19 cellular contexts compared by ENCODE assay signal in genomic region chr5:12399868-12400267, GRCh38.
"Had no signal": no experiment of that assay in that cellular context is flagged by ENCODE, and none has a peak within 500 bp of the region (broad histone marks: within the 10 kb centered on the region; RNA-seq: fewer than 3 reads in every experiment).

No MANE protein-coding gene starts in this region.

- H3K4me3 Mint-ChIP-seq: activated CD4-positive, alpha-beta memory T cell treated with anti-CD3 and anti-CD28 coated beads for 36 hours; activated naive CD4-positive, alpha-beta T cell treated with anti-CD3 and anti-CD28 coated beads, Interleukin-2, amount 10 ng/mL, durations not matched to agents 7 days and 5 days; dendritic cell treated with granulocyte-macrophage colony-stimulating factor and Interleukin-4, amounts not matched to agents 40 ng/mL and 50 ng/mL, for 4 days; natural killer cell had no signal

- H3K4me1 Mint-ChIP-seq: activated naive CD4-positive, alpha-beta T cell treated with anti-CD3 and anti-CD28 coated beads, Interleukin-2, amount 10 ng/mL, durations not matched to agents 7 days and 5 days; natural killer cell had no signal

- DNase-seq: activated CD4-positive, alpha-beta memory T cell treated with anti-CD3 and anti-CD28 coated beads for 36 hours; activated CD4-positive, alpha-beta T cell treated with anti-CD3 and anti-CD28 coated beads for 48 hours; activated effector memory CD4-positive, alpha-beta T cell treated with Interleukin-2 at 50 U/mL for 16 hours; activated naive CD4-positive, alpha-beta T cell treated with anti-CD3 and anti-CD28 coated beads, Interleukin-2, amount 10 ng/mL, durations not matched to agents 7 days and 5 days; activated T-cell treated with anti-CD3 and anti-CD28 coated beads, Interleukin-2, amount 50 U/mL, for 48 hours; effector CD4-positive, alpha-beta T cell; glutamatergic neuron; midbrain; natural killer cell; sigmoid colon; stimulated activated CD4-positive, alpha-beta T cell treated with anti-CD3 and anti-CD28 coated beads, Interleukin-2, amount 100 ng/mL, for 48 hours; stimulated activated CD8-positive, alpha-beta memory T cell treated with anti-CD3 and anti-CD28 coated beads, Interleukin-4, amount 100 ng/mL, for 48 hours; stimulated activated naive CD4-positive, alpha-beta T cell; upper lobe of left lung had no signal

- H3K36me3 Mint-ChIP-seq: activated CD4-positive, alpha-beta memory T cell treated with anti-CD3 and anti-CD28 coated beads for 36 hours; activated naive CD4-positive, alpha-beta T cell treated with anti-CD3 and anti-CD28 coated beads, Interleukin-2, amount 10 ng/mL, durations not matched to agents 7 days and 5 days; immature natural killer cell; natural killer cell had no signal

- H3K27me3 Mint-ChIP-seq: activated CD4-positive, alpha-beta memory T cell treated with anti-CD3 and anti-CD28 coated beads for 36 hours; activated naive CD4-positive, alpha-beta T cell treated with anti-CD3 and anti-CD28 coated beads, Interleukin-2, amount 10 ng/mL, durations not matched to agents 7 days and 5 days; dendritic cell treated with granulocyte-macrophage colony-stimulating factor and Interleukin-4, amounts not matched to agents 40 ng/mL and 50 ng/mL, for 4 days had no signal

- H3K27ac ChIP-seq: hepatocyte, sigmoid colon, thoracic aorta, upper lobe of left lung had no signal

- H3K27ac Mint-ChIP-seq: activated CD4-positive, alpha-beta memory T cell treated with anti-CD3 and anti-CD28 coated beads for 36 hours; activated naive CD4-positive, alpha-beta T cell treated with anti-CD3 and anti-CD28 coated beads, Interleukin-2, amount 10 ng/mL, durations not matched to agents 7 days and 5 days; dendritic cell treated with granulocyte-macrophage colony-stimulating factor and Interleukin-4, amounts not matched to agents 40 ng/mL and 50 ng/mL, for 4 days; immature natural killer cell; natural killer cell had no signal

- ATAC-seq: left lobe of liver, natural killer cell had no signal
